In the genomic region with DNA sequence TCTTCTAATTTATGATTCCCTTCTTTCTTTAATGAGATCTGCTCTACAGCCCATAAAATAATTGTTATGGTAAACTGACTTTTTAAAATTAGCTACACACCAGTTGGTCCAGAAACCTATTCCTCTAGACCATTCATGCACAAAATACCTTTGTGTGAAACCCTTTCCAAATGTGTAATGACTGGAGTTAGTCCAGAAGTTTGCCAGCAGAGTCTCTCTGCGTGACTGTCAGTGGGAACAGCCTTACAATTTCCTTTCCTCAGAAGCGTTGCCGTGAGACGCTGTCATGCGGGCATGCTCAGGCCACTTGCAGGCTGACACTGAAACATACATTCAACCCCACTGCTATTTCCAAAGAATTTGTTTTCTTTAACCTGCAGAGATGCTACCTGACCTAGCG, we compare ENCODE assay signal across 21 cellular contexts.
DNase-seq lines count a peak whose midpoint lies in the region; ATAC-seq and TF ChIP-seq lines count a peak whose summit lies in the region.
"Had no signal": no experiment of that assay in that cellular context is flagged by ENCODE, and none has a peak within 500 bp of the region (broad histone marks: within the 10 kb centered on the region; RNA-seq: fewer than 3 reads in every experiment).

No MANE protein-coding gene starts in this region.

- no peak overlapping the region for H2AK5ac ChIP-seq in neuronal stem cell (ENCODE audit: low read depth, low read length)
- no peak overlapping the region for H2AK5ac ChIP-seq in trophoblast cell (ENCODE audit: low read length)

- H3K36me3 ChIP-seq in neuronal stem cell (replicated peaks in 1 of 2; ENCODE audit: control insufficient read depth in 2 of 2, insufficient read depth in 2 of 2, low read length in 2 of 2), result no peaks in the 10 kb centered on the region
- no peaks in the 10 kb centered on the region for H3K36me3 ChIP-seq in trophoblast cell (ENCODE audit: control insufficient read depth in 1 of 2, insufficient read depth in 2 of 2, low read length in 2 of 2)
- H3K36me3 ChIP-seq: BLaER1 treated with 17β-estradiol and CSF1 and Interleukin-3, amounts not matched to agents 10 nM and 100 nM; gastroesophageal sphincter; left ventricle myocardium inferior; tibial nerve had no signal

- H4K91ac ChIP-seq in neuronal stem cell (ENCODE audit: low read depth, low read length, poor library complexity), result no peak overlapping the region
- H4K91ac ChIP-seq in trophoblast cell (ENCODE audit: low read depth, low read length), result no peak overlapping the region

- no peaks in the 10 kb centered on the region for H3K79me1 ChIP-seq in neuronal stem cell (ENCODE audit: low read depth, low read length)
- no peaks in the 10 kb centered on the region for H3K79me1 ChIP-seq in trophoblast cell (ENCODE audit: low read length)

- H3K27ac ChIP-seq in neuronal stem cell (replicated peaks; ENCODE audit: low read length) (no peak overlapping the region), trophoblast cell (ENCODE audit: low read depth, low read length) (no peak overlapping the region)
- H3K27ac ChIP-seq: BLaER1 treated with 17β-estradiol and CSF1 and Interleukin-3, amounts not matched to agents 10 nM and 100 nM; gastroesophageal sphincter; left ventricle myocardium inferior; tibial nerve; VCaP had no signal

- H3K14ac ChIP-seq in neuronal stem cell (ENCODE audit: low read length) (no peak overlapping the region), trophoblast cell (ENCODE audit: low read length) (no peak overlapping the region)

- H4K12ac ChIP-seq in trophoblast cell (ENCODE audit: low read depth, low read length), result no peak overlapping the region

- in situ Hi-C loops in ACHN (cut with HindIII; ENCODE audit: low pct_ligation_motif_present, low pct_unique_long_range_greater_than_20kb, low sequenced_read_pairs), result no loop called here

- no peak for TF ChIP-seq CTCF in foreskin fibroblast (IDR thresholded peaks at IDR 0.05; ENCODE audit: low read depth, low read length)

- peak overlapping the region; percentile 87 for H2AFZ ChIP-seq in neuronal stem cell (ENCODE audit: low read length)
- no peak overlapping the region for H2AFZ ChIP-seq in trophoblast cell (ENCODE audit: insufficient read depth, low read length, poor library complexity)
- H2AFZ ChIP-seq: GM23338 had no signal

- peaks cover 0 to 7% of the 10 kb centered on the region in 2 donors for H3K9me3 ChIP-seq in neuronal stem cell (replicated peaks in 1 of 2; ENCODE audit: control insufficient read depth in 2 of 2, insufficient read depth in 1 of 2, low read depth in 1 of 2, low read length in 2 of 2)
- H3K9me3 ChIP-seq in trophoblast cell (ENCODE audit: insufficient read depth, low read depth, low read length), result no peaks in the 10 kb centered on the region
- H3K9me3 ChIP-seq: gastroesophageal sphincter, left ventricle myocardium inferior, tibial nerve had no signal

- H2BK12ac ChIP-seq in neuronal stem cell (ENCODE audit: low read length), result no peak overlapping the region
- no peak overlapping the region for H2BK12ac ChIP-seq in trophoblast cell (ENCODE audit: low read length)

- no peaks in the 10 kb centered on the region for H3K79me2 ChIP-seq in trophoblast cell (ENCODE audit: control insufficient read depth, insufficient read depth, low read length, poor library complexity)

- H3K4me1 ChIP-seq in neuronal stem cell (ENCODE audit: control insufficient read depth in 2 of 2, insufficient read depth in 1 of 2, low read depth in 1 of 2, low read length in 2 of 2), result peaks cover 6 to 11% of the 10 kb centered on the region in 2 donors
- no peaks in the 10 kb centered on the region for H3K4me1 ChIP-seq in trophoblast cell (ENCODE audit: control insufficient read depth in 1 of 2, insufficient read depth in 2 of 2, low read length in 2 of 2)
- H3K4me1 ChIP-seq: BLaER1 treated with 17β-estradiol and CSF1 and Interleukin-3, amounts not matched to agents 10 nM and 100 nM; gastroesophageal sphincter; left ventricle myocardium inferior; tibial nerve had no signal

- H3K23ac ChIP-seq in neuronal stem cell (ENCODE audit: low read depth, low read length, poor library complexity), result no peak overlapping the region
- no peak overlapping the region for H3K23ac ChIP-seq in trophoblast cell (ENCODE audit: low read length)

- H2BK120ac ChIP-seq in neuronal stem cell (ENCODE audit: low read depth, low read length) (no peak overlapping the region), trophoblast cell (ENCODE audit: insufficient read depth, low read length, poor library complexity) (no peak overlapping the region)

- H3K27me3 ChIP-seq in neuronal stem cell (ENCODE audit: control insufficient read depth in 3 of 3, insufficient read depth in 3 of 3, low read depth in 1 of 3, low read length in 3 of 3) (no peaks in the 10 kb centered on the region), trophoblast cell (ENCODE audit: insufficient read depth, low read length) (no peaks in the 10 kb centered on the region)
- H3K27me3 ChIP-seq: BLaER1 treated with 17β-estradiol and CSF1 and Interleukin-3, amounts not matched to agents 10 nM and 100 nM; gastroesophageal sphincter; tibial nerve had no signal

- no peak for ATAC-seq in HG02852 (IDR thresholded peaks at IDR 0.05; ENCODE audit: unreplicated experiment)
- ATAC-seq: gastroesophageal sphincter, GM23338, T-helper 17 cell had no signal

- H3K4ac ChIP-seq in neuronal stem cell (ENCODE audit: low read length), result no peak overlapping the region
- H3K4ac ChIP-seq in trophoblast cell (ENCODE audit: low read depth, low read length), result no peak overlapping the region

- H2BK15ac ChIP-seq in neuronal stem cell (ENCODE audit: low read length), result no peak overlapping the region

- no peak overlapping the region for H3K18ac ChIP-seq in neuronal stem cell (ENCODE audit: low read length)
- H3K18ac ChIP-seq in trophoblast cell (ENCODE audit: low read length), result no peak overlapping the region

- H2BK5ac ChIP-seq in neuronal stem cell (ENCODE audit: low read length), result no peak overlapping the region
- no peak overlapping the region for H2BK5ac ChIP-seq in trophoblast cell (ENCODE audit: low read depth, low read length, poor library complexity)

- no peak overlapping the region for H3K9ac ChIP-seq in neuronal stem cell (ENCODE audit: low read depth, low read length, poor library complexity)
- no peak overlapping the region for H3K9ac ChIP-seq in trophoblast cell (ENCODE audit: low read length)
- H3K9ac ChIP-seq: BLaER1 treated with 17β-estradiol and CSF1 and Interleukin-3, amounts not matched to agents 10 nM and 100 nM had no signal

- H3K4me3 ChIP-seq in foreskin fibroblast (ENCODE audit: low read depth in 1 of 2, low read length in 2 of 2), result no peak overlapping the region
- H3K4me3 ChIP-seq in neuronal stem cell (ENCODE audit: low read length in 2 of 2), result no peak overlapping the region
- H3K4me3 ChIP-seq in trophoblast cell (ENCODE audit: low read depth, low read length), result no peak overlapping the region
- H3K4me3 ChIP-seq: BLaER1 treated with 17β-estradiol and CSF1 and Interleukin-3, amounts not matched to agents 10 nM and 100 nM; gastroesophageal sphincter; GM23338; left ventricle myocardium inferior; tibial nerve had no signal

- WGBS in neuronal stem cell (ENCODE audit: extremely low coverage in 2 of 2, insufficient read length in 2 of 2, insufficient replicate concordance in 1 of 2), 2 donors, result no CpG with 5 or more reads among the region's 6 CpGs
- WGBS in trophoblast cell (ENCODE audit: extremely low coverage, insufficient coverage, insufficient read length), result no CpG with 5 or more reads among the region's 6 CpGs

- H3K4me2 ChIP-seq in neuronal stem cell (ENCODE audit: insufficient read depth, low read length, poor library complexity, severe bottlenecking) (no peak overlapping the region), trophoblast cell (ENCODE audit: low read length) (no peak overlapping the region)
- H3K4me2 ChIP-seq: BLaER1 treated with 17β-estradiol and CSF1 and Interleukin-3, amounts not matched to agents 10 nM and 100 nM; GM23338 had no signal

- H4K8ac ChIP-seq in neuronal stem cell (ENCODE audit: low read depth, low read length) (no peak overlapping the region), trophoblast cell (ENCODE audit: low read depth, low read length) (no peak overlapping the region)

- peak; percentile 31 for DNase-seq in ACHN
- peak; percentile 86 for DNase-seq in astrocyte of the hippocampus (ENCODE audit: low read depth, low spot score)
- peak; percentile 4 to 24 for DNase-seq in foreskin fibroblast
- DNase-seq in neuronal stem cell (ENCODE audit: low spot score), result no peak
- no peak for DNase-seq in HUDEP-2 (lab: John Stamatoyannopoulos, UW; ENCODE audit: unreplicated experiment in 76 of 76)
- DNase-seq in activated CD4-positive, CD25-positive, alpha-beta regulatory T cell treated with anti-CD3 and anti-CD28 coated beads, Interleukin-2, amount 50 U/mL, for 72 hours, result no peak
- DNase-seq in trophoblast cell, result no peak
- DNase-seq: activated CD4-positive, alpha-beta T cell treated with anti-CD3 and anti-CD28 coated beads, Interleukin-2, amount 50 U/mL, for 4 hours; activated naive CD4-positive, alpha-beta T cell treated with anti-CD3 and anti-CD28 coated beads for 36 hours; activated T-cell treated with anti-CD3 and anti-CD28 coated beads, Interleukin-2, amount 50 U/mL, for 24 hours; cortex of kidney; left ventricle myocardium inferior; NCI-H1105; stimulated activated naive CD4-positive, alpha-beta T cell; T-helper 17 cell had no signal

Comparison
In these comparisons a context has a peak if more than half of its experiments do, and no peak if none do; other contexts are left out.
1. DNase-seq: peak in ACHN (single experiment), astrocyte of the hippocampus (single experiment) and foreskin fibroblast (2 of 2); none in neuronal stem cell (single experiment), HUDEP-2 (0 of 76), activated CD4-positive, CD25-positive, alpha-beta regulatory T cell treated with anti-CD3 and anti-CD28 coated beads, Interleukin-2, amount 50 U/mL, for 72 hours (single experiment) and trophoblast cell (0 of 2).